9 cellular contexts compared by ENCODE assay signal in the genomic region with DNA sequence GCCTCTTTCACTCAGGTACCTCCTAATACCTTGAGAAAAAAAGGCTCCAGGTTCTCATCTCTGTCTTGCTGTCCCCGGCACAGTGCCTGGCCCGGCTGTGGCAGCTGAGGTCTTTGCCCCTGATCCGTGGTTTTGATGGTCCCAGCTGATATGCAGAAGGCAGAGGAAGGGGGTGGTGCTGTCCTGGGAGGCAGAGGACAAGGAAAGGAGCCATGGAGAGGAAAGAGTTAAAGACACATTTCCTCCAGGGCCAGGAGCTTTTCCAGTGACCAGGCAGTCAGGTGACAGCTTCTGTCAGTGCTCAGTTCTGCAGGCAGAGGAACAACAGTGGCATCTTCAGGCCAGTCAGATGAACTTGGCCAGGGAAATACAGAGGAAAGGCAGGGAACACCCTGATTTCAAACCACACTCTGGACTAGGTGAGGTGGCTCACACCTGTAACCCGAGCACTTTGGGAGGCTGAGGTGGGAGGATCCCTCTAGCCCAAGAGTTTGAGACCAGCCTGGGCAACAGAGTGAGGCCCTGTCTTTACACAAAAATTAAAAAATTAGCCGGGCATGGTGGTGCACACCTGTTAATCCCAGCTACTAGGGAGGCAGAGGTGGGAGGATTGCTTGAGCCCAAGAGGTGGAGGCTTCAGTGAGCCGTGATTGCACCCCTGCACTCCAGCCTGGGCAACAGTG. TPM values are rescaled to one million over a fixed set of nuclear protein-coding genes. Genes with fewer than 3 reads are reported as not detected.
DNase-seq lines count a peak whose midpoint lies in the region; ATAC-seq, FAIRE-seq and TF ChIP-seq lines count a peak whose summit lies in the region.
"Had no signal": no experiment of that assay in that cellular context is flagged by ENCODE, and none has a peak within 500 bp of the region (broad histone marks: within the 10 kb centered on the region; RNA-seq: fewer than 3 reads in every experiment).

No MANE protein-coding gene starts in this region.

- H3K4me3 ChIP-seq in GM12865 (ENCODE audit: low read depth, low read length) (no peak overlapping the region), WERI-Rb-1 (ENCODE audit: low read depth, low read length) (no peak overlapping the region), kidney (ENCODE audit: low read length in 2 of 2) (no peak overlapping the region)

- H3K36me3 ChIP-seq in WERI-Rb-1: peaks cover 2% of the 10 kb centered on the region
- no peaks in the 10 kb centered on the region for H3K36me3 ChIP-seq in kidney (ENCODE audit: control insufficient read depth in 1 of 2, insufficient read depth in 2 of 2, low read length in 2 of 2)

- TF ChIP-seq CTCF in GM12865 (IDR thresholded peaks at IDR 0.05; ENCODE audit: insufficient read depth, low read depth, low read length, missing control alignments) (peak; percentile 57), WERI-Rb-1 (IDR thresholded peaks at IDR 0.05; ENCODE audit: low read depth, low read length) (peak; percentile 99), kidney (IDR thresholded peaks at IDR 0.05; ENCODE audit: borderline replicate concordance, extremely low read depth, insufficient read depth) (peak; percentile 71)

- no peak for FAIRE-seq in kidney (lab: Jason Lieb, UNC)
- FAIRE-seq: TTC549 had no signal

- DNase-seq in GM12865 (ENCODE audit: low read depth) (peak; percentile 38), NCI-H1694 treated with DMSO at 0.1 percent for 48 hours (lab: John Stamatoyannopoulos, UW) (peak; percentile 65), WERI-Rb-1 (peak; percentile 92), kidney (no peak)
- DNase-seq in activated CD4-positive, alpha-beta T cell treated with anti-CD3 and anti-CD28 coated beads, Interleukin-2, amount 50 U/mL, for 1 hour: no peak

- ATAC-seq in HG03432 (IDR thresholded peaks at IDR 0.05; ENCODE audit: unreplicated experiment) (no peak), HG02852 (IDR thresholded peaks at IDR 0.05; ENCODE audit: unreplicated experiment) (no peak)

- peak overlapping the region; percentile 23 for H3K27ac ChIP-seq in WERI-Rb-1
- no peak overlapping the region for H3K27ac ChIP-seq in kidney (ENCODE audit: low read depth in 2 of 2, low read length in 2 of 2)

- no peaks in the 10 kb centered on the region for H3K9me3 ChIP-seq in WERI-Rb-1 (ENCODE audit: severe bottlenecking)
- no peaks in the 10 kb centered on the region for H3K9me3 ChIP-seq in kidney (ENCODE audit: control insufficient read depth in 1 of 2, low read length in 2 of 2)

- peaks cover 4 to 5% of the 10 kb centered on the region in 2 donors for H3K4me1 ChIP-seq in kidney (ENCODE audit: control insufficient read depth in 1 of 2, insufficient read depth in 1 of 2, low read depth in 1 of 2, low read length in 2 of 2)

- no peak overlapping the region for H3K9ac ChIP-seq in kidney (ENCODE audit: low read length in 2 of 2)

- intact Hi-C loops in kidney (cut with DNase I): loop anchor here (10.0 kb wide), 1 partner anchor 55 kb away; no protein-coding TSS in a partner anchor

- H3K27me3 ChIP-seq in WERI-Rb-1 (ENCODE audit: insufficient read depth, low read depth, severe bottlenecking): no peaks in the 10 kb centered on the region

RNA-seq across cellular contexts. Expression of gene COG1, which starts 3.3 kb away (rescaled TPM):
- total RNA-seq in kidney: 41.6 TPM
- 28.2 TPM for polyA plus RNA-seq in kidney (ENCODE audit: insufficient read depth, low read depth, low replicate concordance)

RNA-seq across cellular contexts. Expression of gene SSTR2, which starts 24.7 kb away (rescaled TPM):
- 2.1 TPM for total RNA-seq in kidney
- 5.3 TPM for polyA plus RNA-seq in kidney (ENCODE audit: insufficient read depth, low read depth, low replicate concordance)
- total RNA-seq: pulmonary artery endothelial cell had no signal

Comparison
In these comparisons a context has a peak if more than half of its experiments do, and no peak if none do; other contexts are left out.
1. DNase-seq: peak in GM12865 (single experiment), NCI-H1694 treated with DMSO at 0.1 percent for 48 hours (single experiment) and WERI-Rb-1 (single experiment); none in kidney (single experiment) and activated CD4-positive, alpha-beta T cell treated with anti-CD3 and anti-CD28 coated beads, Interleukin-2, amount 50 U/mL, for 1 hour (single experiment).
2. Peak in every context shown above with its lines, with median percentiles within 50 percentile points of each other: CTCF ChIP-seq.